10 cellular contexts compared by ENCODE assay signal in the genomic region with DNA sequence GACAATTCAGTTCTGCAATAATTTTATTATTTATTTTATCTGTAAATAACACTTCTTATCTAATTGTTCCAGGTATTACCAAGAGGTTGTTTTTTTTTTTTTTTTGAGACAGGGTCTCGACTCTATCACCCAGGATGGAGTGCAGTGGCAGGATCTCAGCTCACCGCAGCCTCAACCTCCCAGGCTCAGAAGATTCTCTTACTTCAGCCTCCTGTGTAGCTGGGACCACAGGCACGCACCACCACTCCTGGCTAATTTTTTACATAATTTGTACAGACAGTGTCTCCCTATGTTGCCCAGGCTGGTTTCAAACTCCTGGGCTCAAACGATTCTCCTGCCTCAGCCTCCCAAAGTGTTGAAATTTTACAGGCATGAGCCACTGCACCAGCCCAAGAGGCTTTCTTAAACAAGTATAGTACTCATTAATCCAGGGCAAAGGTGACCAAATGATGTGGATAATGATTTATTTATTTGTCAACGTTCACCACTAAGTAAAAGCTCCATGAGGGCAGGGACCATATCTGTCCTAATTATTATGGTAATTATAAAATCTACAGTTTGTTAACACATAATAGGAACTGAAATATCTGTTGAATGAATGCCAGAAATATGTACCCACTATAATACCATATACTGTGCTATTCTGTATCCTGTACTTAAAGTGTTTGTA. TPM values are rescaled to one million over a fixed set of nuclear protein-coding genes. Genes with fewer than 3 reads are reported as not detected.
A peak's percentile ranks its signal among the peaks of the same experiment; 100 is the strongest.
DNase-seq lines count a peak whose midpoint lies in the region; ATAC-seq and TF ChIP-seq lines count a peak whose summit lies in the region.
"Had no signal": no experiment of that assay in that cellular context is flagged by ENCODE, and none has a peak within 500 bp of the region (broad histone marks: within the 10 kb centered on the region; RNA-seq: fewer than 3 reads in every experiment).

No MANE protein-coding gene starts in this region.

- no peak overlapping the region for H3K9ac ChIP-seq in KMS-11

- H3K27me3 ChIP-seq in CD4-positive, alpha-beta T cell (ENCODE audit: control insufficient read depth, insufficient read depth, low read length) = no peaks in the 10 kb centered on the region
- H3K27me3 ChIP-seq in KMS-11 (ENCODE audit: insufficient read depth, low read depth) = no peaks in the 10 kb centered on the region

- POLR2A ChIA-PET in CD4-positive, alpha-beta T cell (lab: Charles Lee) = interaction anchor here (0.7 to 9.9 kb wide), 21 partner anchors 8 to 117 kb away, joined by 3 to 126 read pairs (median 9); a partner anchor contains a TSS

- no peak overlapping the region for H3K4me3 ChIP-seq in KMS-11 (IDR thresholded peaks at IDR 0.05; ENCODE audit: insufficient read depth, low read depth, low read length)
- H3K4me3 ChIP-seq: psoas muscle had no signal

- H3K4me2 ChIP-seq in KMS-11 = peak overlapping the region; percentile 72

- H4K20me1 ChIP-seq in KMS-11 (ENCODE audit: insufficient read depth) = no peaks in the 10 kb centered on the region

- no peak overlapping the region for H2AFZ ChIP-seq in KMS-11 (ENCODE audit: low read depth)

- H3K4me1 Mint-ChIP-seq in CD4-positive, alpha-beta T cell (ENCODE audit: low read depth) = peaks cover 92% of the 10 kb centered on the region
- H3K4me1 Mint-ChIP-seq in activated naive CD8-positive, alpha-beta T cell treated with anti-CD3 and anti-CD28 coated beads, Interleukin-2, amount 50 U/mL, for 24 hours = peaks cover 91% of the 10 kb centered on the region
- H3K4me1 Mint-ChIP-seq in natural killer cell treated with Interleukin-12 subunit alpha and Interleukin-12 subunit beta and Interleukin-15 and Interleukin-18, amount 100 ng/mL, for 72 hours (ENCODE audit: low read depth in 2 of 2) = peaks cover 33 to 80% of the 10 kb centered on the region in 2 donors

- no peaks in the 10 kb centered on the region for H3K27me3 Mint-ChIP-seq in CD4-positive, alpha-beta T cell
- H3K27me3 Mint-ChIP-seq in activated naive CD8-positive, alpha-beta T cell treated with anti-CD3 and anti-CD28 coated beads, Interleukin-2, amount 50 U/mL, for 24 hours = no peaks in the 10 kb centered on the region
- no peaks in the 10 kb centered on the region for H3K27me3 Mint-ChIP-seq in natural killer cell treated with Interleukin-12 subunit alpha and Interleukin-12 subunit beta and Interleukin-15 and Interleukin-18, amount 100 ng/mL, for 72 hours

- peaks cover 99% of the 10 kb centered on the region for H3K36me3 Mint-ChIP-seq in CD4-positive, alpha-beta T cell (ENCODE audit: low read depth)
- H3K36me3 Mint-ChIP-seq in activated naive CD8-positive, alpha-beta T cell treated with anti-CD3 and anti-CD28 coated beads, Interleukin-2, amount 50 U/mL, for 24 hours (ENCODE audit: low read depth) = peaks cover 76% of the 10 kb centered on the region
- peaks cover 34% of the 10 kb centered on the region for H3K36me3 Mint-ChIP-seq in natural killer cell treated with Interleukin-12 subunit alpha and Interleukin-12 subunit beta and Interleukin-15 and Interleukin-18, amount 100 ng/mL, for 72 hours

- H3K79me2 ChIP-seq in KMS-11 (ENCODE audit: insufficient read depth, low read depth) = peaks cover 100% of the 10 kb centered on the region

- H3K27ac ChIP-seq in CD4-positive, alpha-beta T cell (ENCODE audit: low read depth, low read length) = peak overlapping the region; percentile 88
- peak overlapping the region; percentile 5; the same call in 1 of the 2 replicates for H3K27ac ChIP-seq in KMS-11
- H3K27ac ChIP-seq: psoas muscle had no signal

- ATAC-seq in CD4-positive, alpha-beta T cell (ENCODE audit: poor library complexity) = peak; percentile 22
- peak; percentile 37 for ATAC-seq in activated naive CD8-positive, alpha-beta T cell treated with anti-CD3 and anti-CD28 coated beads, Interleukin-2, amount 50 U/mL, for 24 hours
- ATAC-seq in natural killer cell treated with Interleukin-12 subunit alpha and Interleukin-12 subunit beta and Interleukin-15 and Interleukin-18, amount 100 ng/mL, for 72 hours = peak; percentile 56 to 64
- ATAC-seq in GM21825 (IDR thresholded peaks at IDR 0.05; ENCODE audit: unreplicated experiment) (no peak), HG03097 (IDR thresholded peaks at IDR 0.05; ENCODE audit: low FRiP score, unreplicated experiment) (no peak)

- no peaks in the 10 kb centered on the region for H3K9me3 Mint-ChIP-seq in CD4-positive, alpha-beta T cell
- no peaks in the 10 kb centered on the region for H3K9me3 Mint-ChIP-seq in activated naive CD8-positive, alpha-beta T cell treated with anti-CD3 and anti-CD28 coated beads, Interleukin-2, amount 50 U/mL, for 24 hours
- no peaks in the 10 kb centered on the region for H3K9me3 Mint-ChIP-seq in natural killer cell treated with Interleukin-12 subunit alpha and Interleukin-12 subunit beta and Interleukin-15 and Interleukin-18, amount 100 ng/mL, for 72 hours

- intact Hi-C loops in CD4-positive, alpha-beta T cell (cut with DNase I, micrococcal nuclease) = loop anchor here in 1 of 2 experiments (5.0 kb wide), 1 partner anchor 118 kb away; no protein-coding TSS in a partner anchor

- H3K36me3 ChIP-seq in KMS-11 (ENCODE audit: insufficient read depth) = peaks cover 31% of the 10 kb centered on the region

- H3K4me3 Mint-ChIP-seq in CD4-positive, alpha-beta T cell = peak overlapping the region; percentile 86
- peak overlapping the region; percentile 90 for H3K4me3 Mint-ChIP-seq in activated naive CD8-positive, alpha-beta T cell treated with anti-CD3 and anti-CD28 coated beads, Interleukin-2, amount 50 U/mL, for 24 hours
- peak overlapping the region; percentile 80 for H3K4me3 Mint-ChIP-seq in natural killer cell treated with Interleukin-12 subunit alpha and Interleukin-12 subunit beta and Interleukin-15 and Interleukin-18, amount 100 ng/mL, for 72 hours

- H3K4me1 ChIP-seq in KMS-11 (ENCODE audit: low read depth, poor library complexity, severe bottlenecking) = peaks cover 92% of the 10 kb centered on the region
- H3K4me1 ChIP-seq: psoas muscle had no signal

- DNase-seq in CD4-positive, alpha-beta T cell = peak in 1 of 10 experiments; percentile 29
- DNase-seq in activated naive CD8-positive, alpha-beta T cell treated with anti-CD3 and anti-CD28 coated beads, Interleukin-2, amount 50 U/mL, for 24 hours = no peak
- DNase-seq in natural killer cell treated with Interleukin-12 subunit alpha and Interleukin-12 subunit beta and Interleukin-15 and Interleukin-18, amount 100 ng/mL, for 72 hours (ENCODE audit: low spot score) = no peak
- DNase-seq in HPDE6-E6E7 (ENCODE audit: extremely low spot score) = no peak
- no peak for DNase-seq in stimulated activated CD4-positive, alpha-beta T cell treated with anti-CD3 and anti-CD28 coated beads, Interleukin-4, amount 100 ng/mL, for 4 hours
- DNase-seq: NCI-H774, psoas muscle had no signal

- TF ChIP-seq CTCF in CD4-positive, alpha-beta T cell (IDR thresholded peaks at IDR 0.05) = no peak
- TF ChIP-seq CTCF in KMS-11 (conservative IDR thresholded peaks at IDR 0.05; ENCODE audit: low read depth, low read length) = no peak

- CTCF ChIA-PET in CD4-positive, alpha-beta T cell (lab: Charles Lee) = interaction anchor here (0.7 to 1.8 kb wide), 6 partner anchors 9 to 81 kb away, joined by 3 to 6 read pairs (median 3); no protein-coding TSS in a partner anchor

- no peaks in the 10 kb centered on the region for H3K9me3 ChIP-seq in CD4-positive, alpha-beta T cell (ENCODE audit: control insufficient read depth, low read length)
- H3K9me3 ChIP-seq: psoas muscle had no signal

- H3K27ac Mint-ChIP-seq in CD4-positive, alpha-beta T cell = peak overlapping the region; percentile 85
- H3K27ac Mint-ChIP-seq in activated naive CD8-positive, alpha-beta T cell treated with anti-CD3 and anti-CD28 coated beads, Interleukin-2, amount 50 U/mL, for 24 hours = peak overlapping the region; percentile 88
- H3K27ac Mint-ChIP-seq in natural killer cell treated with Interleukin-12 subunit alpha and Interleukin-12 subunit beta and Interleukin-15 and Interleukin-18, amount 100 ng/mL, for 72 hours = peak overlapping the region; percentile 53 to 86

RNA-seq across cellular contexts. Expression of a gene that starts 12.0 kb away (rescaled TPM):
- 100 to 1,000 TPM; 645 to 648 TPM for total RNA-seq in CD4-positive, alpha-beta T cell
- 100 to 1,000 TPM; 162 to 182 TPM for total RNA-seq in natural killer cell treated with Interleukin-12 subunit alpha and Interleukin-12 subunit beta and Interleukin-15 and Interleukin-18, amount 100 ng/mL, for 72 hours

Comparison
In these comparisons a context has a peak if more than half of its experiments do, and no peak if none do; other contexts are left out.
1. ATAC-seq: peak in CD4-positive, alpha-beta T cell (single experiment), activated naive CD8-positive, alpha-beta T cell treated with anti-CD3 and anti-CD28 coated beads, Interleukin-2, amount 50 U/mL, for 24 hours (single experiment) and natural killer cell treated with Interleukin-12 subunit alpha and Interleukin-12 subunit beta and Interleukin-15 and Interleukin-18, amount 100 ng/mL, for 72 hours (2 of 2); none in GM21825 (single experiment) and HG03097 (single experiment).
2. Peak in every context shown above with its lines, with median percentiles within 50 percentile points of each other: H3K27ac Mint-ChIP-seq and H3K4me3 Mint-ChIP-seq.